ENCODE assay signal across 17 cellular contexts in genomic region chr12:132419612-132420237, GRCh38.
"Had no signal": no experiment of that assay in that cellular context is flagged by ENCODE, and none has a peak within 500 bp of the region (broad histone marks: within the 10 kb centered on the region; RNA-seq: fewer than 3 reads in every experiment).

No MANE protein-coding gene starts in this region.

- H3K27ac ChIP-seq: body of pancreas, ovary, suprapubic skin had no signal

- H3K36me3 Mint-ChIP-seq: natural killer cell, type B pancreatic cell had no signal

- H3K27me3 Mint-ChIP-seq: T-helper 17 cell had no signal

- H3K36me3 ChIP-seq: ovary, suprapubic skin had no signal

- H3K27me3 ChIP-seq: ovary had no signal

- DNase-seq: activated CD4-positive, alpha-beta T cell treated with anti-CD3 and anti-CD28 coated beads, Interleukin-2, amount 10 ng/mL, durations not matched to agents 24 days and 14 days; activated naive CD4-positive, alpha-beta T cell treated with anti-CD3 and anti-CD28 coated beads, Interleukin-2, amount 50 U/mL, for 16 hours; amniotic stem cell; body of pancreas; effector memory CD8-positive, alpha-beta T cell; left colon; mucosa of descending colon; natural killer cell; ovary; stimulated activated CD4-positive, alpha-beta T cell treated with anti-CD3 and anti-CD28 coated beads, Interleukin-2, amount 100 ng/mL, for 48 hours; stimulated activated naive CD4-positive, alpha-beta T cell treated with Interleukin-2 at 50 U/mL for 16 hours; T-helper 17 cell had no signal

- ATAC-seq: body of pancreas; effector memory CD8-positive, alpha-beta T cell; left colon; mucosa of descending colon; natural killer cell; T-helper 17 cell; WTC11 had no signal

- H3K9me3 Mint-ChIP-seq: activated CD4-positive, alpha-beta T cell treated with anti-CD3 and anti-CD28 coated beads, Interleukin-2, amount 10 ng/mL, durations not matched to agents 24 days and 14 days; dendritic cell treated with granulocyte-macrophage colony-stimulating factor and Interleukin-4, amounts not matched to agents 40 ng/mL and 50 ng/mL, for 4 days; effector memory CD8-positive, alpha-beta T cell; natural killer cell; type B pancreatic cell had no signal

- H3K4me3 ChIP-seq: body of pancreas, mucosa of descending colon, ovary, suprapubic skin had no signal

- H3K27ac Mint-ChIP-seq: activated CD4-positive, alpha-beta T cell treated with anti-CD3 and anti-CD28 coated beads, Interleukin-2, amount 10 ng/mL, durations not matched to agents 24 days and 14 days; activated T-helper 1 cell treated with anti-CD3 and anti-CD28 coated beads, Interleukin-12 subunit alpha, Interleukin-12 subunit beta, Interleukin-2, Interleukin-4 antibody, amounts not matched to agents 30 ng/mL and 10 ng/mL and 1 ng/mL, durations not matched to agents 14 hours and 24 hours and 36 hours; dendritic cell treated with granulocyte-macrophage colony-stimulating factor and Interleukin-4, amounts not matched to agents 40 ng/mL and 50 ng/mL, for 4 days; effector memory CD8-positive, alpha-beta T cell; natural killer cell; T-helper 17 cell; type B pancreatic cell; WTC11 had no signal

- H3K4me3 Mint-ChIP-seq: activated CD4-positive, alpha-beta T cell treated with anti-CD3 and anti-CD28 coated beads, Interleukin-2, amount 10 ng/mL, durations not matched to agents 24 days and 14 days; activated T-helper 1 cell treated with anti-CD3 and anti-CD28 coated beads, Interleukin-12 subunit alpha, Interleukin-12 subunit beta, Interleukin-2, Interleukin-4 antibody, amounts not matched to agents 30 ng/mL and 10 ng/mL and 1 ng/mL, durations not matched to agents 14 hours and 24 hours and 36 hours; dendritic cell treated with granulocyte-macrophage colony-stimulating factor and Interleukin-4, amounts not matched to agents 40 ng/mL and 50 ng/mL, for 4 days; effector memory CD8-positive, alpha-beta T cell; natural killer cell; T-helper 17 cell; type B pancreatic cell; WTC11 had no signal

- H3K9me3 ChIP-seq: body of pancreas, mucosa of descending colon, ovary, suprapubic skin had no signal

- H3K4me1 Mint-ChIP-seq: WTC11 had no signal
